24 cellular contexts compared by ENCODE assay signal in genomic region chr4:87851332-87851731, GRCh38. TPM values are rescaled to one million over a fixed set of nuclear protein-coding genes. Genes with fewer than 3 reads are reported as not detected.
DNase-seq lines count a peak whose midpoint lies in the region; ATAC-seq and TF ChIP-seq lines count a peak whose summit lies in the region.
"Had no signal": no experiment of that assay in that cellular context is flagged by ENCODE, and none has a peak within 500 bp of the region (broad histone marks: within the 10 kb centered on the region; RNA-seq: fewer than 3 reads in every experiment).

No MANE protein-coding gene starts in this region.

- H2BK12ac ChIP-seq in mesenchymal stem cell (ENCODE audit: low read length in 2 of 2) = peak overlapping the region in 1 of 2 experiments; percentile 15

- H3K4me1 ChIP-seq in right atrium auricular region (peaks cover 0 to 8% of the 10 kb centered on the region in 2 donors), mesenchymal stem cell (ENCODE audit: control insufficient read depth, insufficient read depth, low read depth, low read length) (peaks cover 1% of the 10 kb centered on the region), upper lobe of left lung (peaks cover 3 to 14% (median 12%) of the 10 kb centered on the region in 4 donors), GM23338 (ENCODE audit: insufficient read depth) (peaks cover 17% of the 10 kb centered on the region)
- H3K4me1 ChIP-seq: parathyroid adenoma had no signal

- no peaks in the 10 kb centered on the region for H4K20me1 ChIP-seq in GM23338 (replicated peaks; ENCODE audit: insufficient read depth)
- H4K20me1 ChIP-seq: BLaER1 had no signal

- TF ChIP-seq EP300 in upper lobe of left lung (IDR thresholded peaks at IDR 0.05) = peak in 1 of 4 donors; percentile 20

- no peaks in the 10 kb centered on the region for H3K9me2 ChIP-seq in GM23338 (ENCODE audit: insufficient read depth)

- H3K79me1 ChIP-seq in mesenchymal stem cell (replicated peaks; ENCODE audit: low read length, poor library complexity, severe bottlenecking) = no peaks in the 10 kb centered on the region

- H3K4ac ChIP-seq in mesenchymal stem cell (ENCODE audit: low read depth in 1 of 2, low read length in 2 of 2) = no peak overlapping the region

- H2AK5ac ChIP-seq in mesenchymal stem cell (ENCODE audit: low read length, severe bottlenecking) = peak overlapping the region; percentile 10

- H3F3A ChIP-seq in GM23338 (replicated peaks; ENCODE audit: low read depth) = no peaks in the 10 kb centered on the region

- no peak overlapping the region for H3K27ac Mint-ChIP-seq in GM23338

- H2BK15ac ChIP-seq in mesenchymal stem cell (ENCODE audit: low read depth, poor library complexity, severe bottlenecking) = no peak overlapping the region

- intact Hi-C loops in Right ventricle myocardium superior (cut with DNase I) = no loop called here

- TF ChIP-seq POLR2A in upper lobe of left lung (IDR thresholded peaks at IDR 0.05) = no peak

- H2AFZ ChIP-seq in mesenchymal stem cell (ENCODE audit: low read depth, low read length) (no peak overlapping the region), GM23338 (no peak overlapping the region)
- H2AFZ ChIP-seq: GM23248, parathyroid adenoma had no signal

- peaks cover 2% of the 10 kb centered on the region for H3K27me3 Mint-ChIP-seq in GM23338 (ENCODE audit: insufficient read depth, low read depth, poor library complexity)

- H3K27me3 ChIP-seq in right atrium auricular region (no peaks in the 10 kb centered on the region), mesenchymal stem cell (ENCODE audit: control insufficient read depth in 1 of 2, insufficient read depth in 1 of 2, low read length in 2 of 2) (peaks cover 0 to 5% of the 10 kb centered on the region in 2 experiments), upper lobe of left lung (no peaks in the 10 kb centered on the region), GM23338 (ENCODE audit: insufficient read depth) (no peaks in the 10 kb centered on the region)
- H3K27me3 ChIP-seq: BLaER1 had no signal

- no peak overlapping the region for H3K23ac ChIP-seq in mesenchymal stem cell (ENCODE audit: low read length in 2 of 2)

- no peak overlapping the region for H2BK5ac ChIP-seq in mesenchymal stem cell (ENCODE audit: low read depth, low read length, poor library complexity, severe bottlenecking)

- no peaks in the 10 kb centered on the region for H3K9me3 Mint-ChIP-seq in GM23338
- H3K9me3 Mint-ChIP-seq: naive B cell had no signal

- H3K4me2 ChIP-seq in mesenchymal stem cell (ENCODE audit: low read length, poor library complexity, severe bottlenecking) (no peak overlapping the region), GM23338 (no peak overlapping the region)
- H3K4me2 ChIP-seq: BLaER1 had no signal

- H3K36me3 Mint-ChIP-seq in GM23338 (ENCODE audit: low read depth) = no peaks in the 10 kb centered on the region
- H3K36me3 Mint-ChIP-seq: naive B cell had no signal

- H3K9me3 ChIP-seq in right atrium auricular region (no peaks in the 10 kb centered on the region), mesenchymal stem cell (ENCODE audit: control insufficient read depth, low read length) (no peaks in the 10 kb centered on the region), upper lobe of left lung (no peaks in the 10 kb centered on the region)
- H3K9me3 ChIP-seq: BLaER1 had no signal

- H3K79me2 ChIP-seq in GM23338 (replicated peaks; ENCODE audit: insufficient read depth) = no peaks in the 10 kb centered on the region
- H3K79me2 ChIP-seq: parathyroid adenoma had no signal

- H2BK120ac ChIP-seq in mesenchymal stem cell (ENCODE audit: low read depth, low read length) = no peak overlapping the region

- no peak overlapping the region for H4K91ac ChIP-seq in mesenchymal stem cell (ENCODE audit: low read length)

- no peak for TF ChIP-seq CTCF in right atrium auricular region (IDR thresholded peaks at IDR 0.05)
- no peak for TF ChIP-seq CTCF in VCaP (conservative IDR thresholded peaks at IDR 0.05)
- no peak for TF ChIP-seq CTCF in upper lobe of left lung (IDR thresholded peaks at IDR 0.05)
- TF ChIP-seq CTCF in GM23338 (conservative IDR thresholded peaks at IDR 0.05; ENCODE audit: low read depth in 2 of 2) = no peak

- DNase-seq in Right ventricle myocardium superior (no peak), right atrium auricular region (ENCODE audit: low spot score) (no peak), mesenchymal stem cell (no peak), upper lobe of left lung (peak in 1 of 2 donors; percentile 32), mucosa of gallbladder (ENCODE audit: low spot score) (no peak), iPS-NIHi11 (ENCODE audit: low spot score) (no peak), GM23338 (ENCODE audit: low spot score) (no peak)
- DNase-seq: activated CD4-positive, alpha-beta T cell treated with anti-CD3 and anti-CD28 coated beads, Interleukin-2, amount 50 U/mL, for 48 hours; activated naive CD4-positive, alpha-beta T cell; activated T-cell treated with anti-CD3 and anti-CD28 coated beads for 4 hours; central memory CD4-positive, alpha-beta T cell; GM23248; naive B cell; NCI-H1436 treated with DMSO at 0.1 percent for 48 hours; RPMI8226; small intestine; stimulated activated CD4-positive, alpha-beta T cell treated with anti-CD3 and anti-CD28 coated beads, Interleukin-4, amount 100 ng/mL, for 24 hours; WERI-Rb-1 had no signal

- WGBS in mesenchymal stem cell = 94% methylated on average over 8 of the region's 8 CpGs
- 72 to 85% methylated on average over 8 of the region's 8 CpGs for WGBS in upper lobe of left lung, 2 donors

- H3K4me3 ChIP-seq in right atrium auricular region (no peak overlapping the region), mesenchymal stem cell (ENCODE audit: insufficient read depth in 1 of 2, low read depth in 1 of 2, low read length in 2 of 2) (no peak overlapping the region), upper lobe of left lung (no peak overlapping the region), GM23338 (no peak overlapping the region)
- H3K4me3 ChIP-seq: BLaER1, GM23248 had no signal

- no peaks in the 10 kb centered on the region for H3K36me3 ChIP-seq in right atrium auricular region
- H3K36me3 ChIP-seq in mesenchymal stem cell (ENCODE audit: control insufficient read depth in 1 of 2, insufficient read depth in 2 of 2, low read depth in 1 of 2, low read length in 2 of 2) = no peaks in the 10 kb centered on the region
- H3K36me3 ChIP-seq in upper lobe of left lung = no peaks in the 10 kb centered on the region
- H3K36me3 ChIP-seq in GM23338 (ENCODE audit: insufficient read depth) = no peaks in the 10 kb centered on the region
- H3K36me3 ChIP-seq: BLaER1, WERI-Rb-1 had no signal

- peak overlapping the region; percentile 41 for H4K8ac ChIP-seq in mesenchymal stem cell (ENCODE audit: low read length)

- no peak overlapping the region for H3K14ac ChIP-seq in mesenchymal stem cell (ENCODE audit: low read length in 2 of 2)

- H3K4me1 Mint-ChIP-seq in GM23338 = peaks cover 39% of the 10 kb centered on the region

- H3K4me3 Mint-ChIP-seq in GM23338 = no peak overlapping the region
- H3K4me3 Mint-ChIP-seq: naive B cell had no signal

- H3K18ac ChIP-seq in mesenchymal stem cell (ENCODE audit: low read depth in 1 of 2, low read length in 2 of 2) = peak overlapping the region in 1 of 2 experiments; percentile 43

- ATAC-seq in Right ventricle myocardium superior (ENCODE audit: poor library complexity) (peak; percentile 55), upper lobe of left lung (ENCODE audit: low FRiP score in 2 of 2) (peak; percentile 64 to 77), GM23338 (no peak)
- ATAC-seq: esophagus mucosa had no signal

- H3K9ac ChIP-seq in mesenchymal stem cell (ENCODE audit: low read length) = no peak overlapping the region
- H3K9ac ChIP-seq: BLaER1, GM23248, parathyroid adenoma had no signal

- H3K27ac ChIP-seq in right atrium auricular region (peak overlapping the region in 1 of 2 donors; percentile 35), VCaP (peak overlapping the region; percentile 69; the same call in 1 of the 2 replicates), mesenchymal stem cell (ENCODE audit: low read length, poor library complexity, severe bottlenecking) (no peak overlapping the region), upper lobe of left lung (peak overlapping the region in 3 of 4 donors; percentile 61 to 77 (median 73)), GM23338 (ENCODE audit: low read depth) (no peak overlapping the region)
- H3K27ac ChIP-seq: BLaER1, GM23248, parathyroid adenoma, WERI-Rb-1 had no signal

TF ChIP-seq in GM23338, 12 proteins besides CTCF, POLR2A, EP300 and RAD21:
- TF ChIP-seq JUNB (IDR thresholded peaks at IDR 0.05; ENCODE audit: unreplicated experiment) = no peak
- TF ChIP-seq STAT1 (IDR thresholded peaks at IDR 0.05; ENCODE audit: unreplicated experiment) = no peak
- TF ChIP-seq ETS1 (IDR thresholded peaks at IDR 0.05) = no peak
- no peak for TF ChIP-seq EZH2 (IDR thresholded peaks at IDR 0.05; ENCODE audit: low read depth, unreplicated experiment)
- TF ChIP-seq NANOG (IDR thresholded peaks at IDR 0.05; ENCODE audit: borderline replicate concordance) = no peak
TF ChIP-seq in GM23338: peak in this region for 0.

RNA-seq across cellular contexts. Expression of gene MEPE, which starts 18.6 kb away (rescaled TPM):
- total RNA-seq in Right ventricle myocardium superior (not detected), right atrium auricular region (not detected), upper lobe of left lung (not detected), mucosa of gallbladder (not detected)
- not detected for polyA plus RNA-seq in mesenchymal stem cell (2013, experiment 1 of 2)
- polyA plus RNA-seq in mesenchymal stem cell (2013, experiment 2 of 2) = not detected
- total RNA-seq in GM23338 (2014; rRNA removed; shearing (Covaris generic)) = not detected in 2 replicates
- polyA plus RNA-seq in GM23338 (2016; fragmentation: Nextera tagmentation; extraction: Ambion mirVana) = not detected in 2 replicates
- total RNA-seq: A172, esophagus mucosa, GM23248, liver had no signal
- polyA plus RNA-seq: GM23248, small intestine had no signal

RNA-seq across cellular contexts. Expression of gene IBSP, which starts 52.0 kb away (rescaled TPM):
- total RNA-seq in Right ventricle myocardium superior = not detected
- total RNA-seq in right atrium auricular region = not detected
- polyA plus RNA-seq in mesenchymal stem cell (2013, experiment 1 of 2) = not detected
- polyA plus RNA-seq in mesenchymal stem cell (2013, experiment 2 of 2) = not detected
- total RNA-seq in upper lobe of left lung = not detected
- 2.1 TPM for total RNA-seq in mucosa of gallbladder
- total RNA-seq in GM23338 (2014; rRNA removed; shearing (Covaris generic)) = not detected in 2 replicates
- polyA plus RNA-seq in GM23338 (2016; fragmentation: Nextera tagmentation; extraction: Ambion mirVana) = not detected in 2 replicates
- total RNA-seq: A172, esophagus mucosa, GM23248, liver had no signal
- polyA plus RNA-seq: GM23248, liver, small intestine had no signal

Comparison
In these comparisons a context has a peak if more than half of its experiments do, and no peak if none do; other contexts are left out.
1. H3K27ac ChIP-seq: peak in VCaP (single experiment) and upper lobe of left lung (3 of 4); none in mesenchymal stem cell (single experiment) and GM23338 (single experiment).